Comparison of ENCODE assay signal across 20 cellular contexts in the genomic region with DNA sequence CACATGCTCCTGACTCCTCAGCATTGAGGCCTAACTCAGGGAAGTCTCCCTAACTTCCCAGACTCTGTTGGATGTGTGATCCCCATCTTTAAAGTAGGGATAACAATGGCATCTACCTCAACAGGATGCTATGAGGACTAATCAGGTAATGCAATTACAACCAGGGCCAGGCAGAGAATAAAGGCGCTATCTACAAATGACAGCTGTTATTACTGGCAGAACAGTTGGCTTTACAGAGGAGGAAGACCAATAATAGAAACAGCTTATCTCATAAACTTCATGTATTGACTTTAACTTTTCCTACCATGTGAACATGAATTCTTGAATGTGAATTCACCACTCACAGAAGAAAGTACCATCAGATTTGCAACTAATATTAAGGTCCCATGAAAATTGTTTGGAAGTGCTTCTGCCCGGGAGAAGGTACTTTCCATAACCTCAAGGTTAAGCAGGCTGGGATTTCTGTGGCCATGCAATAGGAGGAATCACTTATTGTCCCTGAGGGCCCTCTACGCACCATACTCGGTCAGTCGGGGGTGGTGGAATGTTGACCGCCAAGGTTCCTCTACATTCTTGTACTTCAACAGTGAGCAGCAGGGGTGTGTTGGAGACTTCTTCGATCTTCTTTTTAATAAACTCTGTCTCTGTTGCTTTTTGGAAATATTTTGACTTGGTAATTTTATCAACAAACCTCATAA. TPM values are rescaled to one million over a fixed set of nuclear protein-coding genes. Genes with fewer than 3 reads are reported as not detected.
DNase-seq lines count a peak whose midpoint lies in the region; ATAC-seq and TF ChIP-seq lines count a peak whose summit lies in the region.
"Had no signal": no experiment of that assay in that cellular context is flagged by ENCODE, and none has a peak within 500 bp of the region (broad histone marks: within the 10 kb centered on the region; RNA-seq: fewer than 3 reads in every experiment).

No MANE protein-coding gene starts in this region.

- DNase-seq in MCF 10A (ENCODE audit: unreplicated experiment), result no peak
- no peak for DNase-seq in mammary epithelial cell
- peak; percentile 37 for DNase-seq in endodermal cell
- no peak for DNase-seq in upper lobe of right lung
- no peak for DNase-seq in vagina (ENCODE audit: extremely low spot score in 2 of 2)
- no peak for DNase-seq in activated gamma-delta T cell treated with Interleukin-2 at 50 U/mL for 16 hours
- no peak for DNase-seq in C1 segment of cervical spinal cord (lab: John Stamatoyannopoulos, UW)
- DNase-seq: activated naive CD8-positive, alpha-beta T cell treated with anti-CD3 and anti-CD28 coated beads, Interleukin-2, amount 10 ng/mL, durations not matched to agents 7 days and 5 days; BE2C; brain microvascular endothelial cell; esophagus squamous epithelium; NCI-H1092; NCI-H510A treated with DMSO at 0.1 percent for 48 hours; SJCRH30; stimulated activated naive CD8-positive, alpha-beta T cell treated with anti-CD3 and anti-CD28 coated beads, Interleukin-15, Interleukin-2, amounts not matched to agents 100 U/mL and 50 U/mL, for 24 hours; T-helper 2 cell had no signal

- H3K36me3 ChIP-seq in mammary epithelial cell (ENCODE audit: insufficient read depth, low read length) (peaks cover 17% of the 10 kb centered on the region), endodermal cell (ENCODE audit: control insufficient read depth, insufficient read depth, low read length) (peaks cover 15% of the 10 kb centered on the region), upper lobe of right lung (peaks cover 25% of the 10 kb centered on the region), vagina (peaks cover 0 to 10% of the 10 kb centered on the region in 2 donors)
- H3K36me3 ChIP-seq: brain microvascular endothelial cell had no signal

- H3K4me3 Mint-ChIP-seq in MCF 10A (ENCODE audit: unreplicated experiment) (no peak overlapping the region), endodermal cell (no peak overlapping the region), nephron (peak overlapping the region in 1 of 3 experiments; percentile 38)
- H3K4me3 Mint-ChIP-seq: activated naive CD8-positive, alpha-beta T cell treated with anti-CD3 and anti-CD28 coated beads, Interleukin-2, amount 10 ng/mL, durations not matched to agents 7 days and 5 days; activated T-helper 17 cell treated with anti-CD3 and anti-CD28 coated beads, Interleukin-2, amount 50 U/mL, for 72 hours; GM23338 had no signal

- H3K4me3 ChIP-seq in mammary epithelial cell (replicated peaks in 1 of 3; ENCODE audit: insufficient read depth in 1 of 3, low read depth in 2 of 3, low read length in 3 of 3), result no peak overlapping the region
- no peak overlapping the region for H3K4me3 ChIP-seq in endodermal cell (ENCODE audit: low read length)
- H3K4me3 ChIP-seq in upper lobe of right lung, result no peak overlapping the region
- no peak overlapping the region for H3K4me3 ChIP-seq in vagina
- H3K4me3 ChIP-seq: esophagus squamous epithelium, GM23338, SJCRH30 had no signal

- 47% methylated on average over 7 of the region's 7 CpGs for WGBS in mammary epithelial cell (ENCODE audit: low coverage, missing lambda C conversion rate)
- 93 to 94% methylated on average over 5 to 7 of the region's 7 CpGs for WGBS in endodermal cell (ENCODE audit: insufficient coverage in 1 of 2, insufficient read length in 1 of 2), 2 experiments

- no peak for ATAC-seq in upper lobe of right lung
- ATAC-seq: activated CD4-positive, CD25-positive, alpha-beta regulatory T cell treated with anti-CD3 and anti-CD28 coated beads, Interleukin-2, amount 50 U/mL, for 24 hours; activated T-helper 17 cell treated with anti-CD3 and anti-CD28 coated beads, Interleukin-2, amount 50 U/mL, for 72 hours; GM23338; stimulated activated naive CD8-positive, alpha-beta T cell treated with anti-CD3 and anti-CD28 coated beads, Interleukin-15, Interleukin-2, amounts not matched to agents 100 U/mL and 50 U/mL, for 24 hours had no signal

- H3K79me2 ChIP-seq in mammary epithelial cell (ENCODE audit: insufficient read depth, low read length), result no peaks in the 10 kb centered on the region

- H3K27me3 ChIP-seq in mammary epithelial cell (ENCODE audit: insufficient read depth, low read length) (no peaks in the 10 kb centered on the region), endodermal cell (ENCODE audit: control insufficient read depth, insufficient read depth, low read length, poor library complexity, severe bottlenecking) (no peaks in the 10 kb centered on the region), upper lobe of right lung (no peaks in the 10 kb centered on the region), vagina (no peaks in the 10 kb centered on the region)
- H3K27me3 ChIP-seq: BE2C, brain microvascular endothelial cell, esophagus squamous epithelium, SJCRH30 had no signal

- peaks cover 33% of the 10 kb centered on the region for H3K36me3 Mint-ChIP-seq in MCF 10A (ENCODE audit: insufficient read depth, unreplicated experiment)
- peaks cover 26% of the 10 kb centered on the region for H3K36me3 Mint-ChIP-seq in endodermal cell (ENCODE audit: low read depth)
- H3K36me3 Mint-ChIP-seq in nephron (ENCODE audit: low read depth), result peaks cover 45% of the 10 kb centered on the region

- H4K20me1 ChIP-seq in mammary epithelial cell (ENCODE audit: insufficient read depth, low read length), result no peaks in the 10 kb centered on the region

- no peak overlapping the region for H3K27ac ChIP-seq in mammary epithelial cell (ENCODE audit: insufficient read depth, low read depth, low read length)
- no peak overlapping the region for H3K27ac ChIP-seq in endodermal cell (ENCODE audit: low read depth, low read length)
- peak overlapping the region; percentile 25 for H3K27ac ChIP-seq in upper lobe of right lung
- H3K27ac ChIP-seq in vagina, result no peak overlapping the region
- H3K27ac ChIP-seq: brain microvascular endothelial cell, SJCRH30 had no signal

- in situ Hi-C loops in mammary epithelial cell (cut with MboI; ENCODE audit: low sequenced_read_pairs in 2 of 2), result loop anchor here in 1 of 2 donors (25.0 kb wide), 1 partner anchor 135 kb away; no protein-coding TSS in a partner anchor

- H3K4me1 Mint-ChIP-seq in MCF 10A (ENCODE audit: insufficient read depth, unreplicated experiment), result peaks cover 13% of the 10 kb centered on the region
- peaks cover 8% of the 10 kb centered on the region for H3K4me1 Mint-ChIP-seq in endodermal cell
- peaks cover 71% of the 10 kb centered on the region for H3K4me1 Mint-ChIP-seq in nephron

- no peak for TF ChIP-seq CTCF in MCF 10A (IDR thresholded peaks at IDR 0.05; ENCODE audit: unreplicated experiment)
- no peak for TF ChIP-seq CTCF in mammary epithelial cell (conservative IDR thresholded peaks at IDR 0.05 in 1 of 2, IDR thresholded peaks at IDR 0.05 in 1 of 2; ENCODE audit: extremely low read depth in 1 of 2, insufficient read depth in 1 of 2, low read depth in 1 of 2, low read length in 2 of 2)
- no peak for TF ChIP-seq CTCF in endodermal cell (conservative IDR thresholded peaks at IDR 0.05)
- no peak for TF ChIP-seq CTCF in nephron (IDR thresholded peaks at IDR 0.05; ENCODE audit: unreplicated experiment in 3 of 3)
- TF ChIP-seq CTCF in upper lobe of right lung (IDR thresholded peaks at IDR 0.05), result no peak
- no peak for TF ChIP-seq CTCF in vagina (IDR thresholded peaks at IDR 0.05)

- H3K4me1 ChIP-seq in mammary epithelial cell (ENCODE audit: insufficient read depth, low read length), result peaks cover 16% of the 10 kb centered on the region
- peaks cover 1% of the 10 kb centered on the region for H3K4me1 ChIP-seq in endodermal cell (ENCODE audit: control insufficient read depth, insufficient read depth, low read length)
- peaks cover 68% of the 10 kb centered on the region for H3K4me1 ChIP-seq in upper lobe of right lung
- peaks cover 42% of the 10 kb centered on the region for H3K4me1 ChIP-seq in vagina

- no peaks in the 10 kb centered on the region for H3K9me3 Mint-ChIP-seq in MCF 10A (ENCODE audit: unreplicated experiment)
- H3K9me3 Mint-ChIP-seq in endodermal cell, result no peaks in the 10 kb centered on the region
- no peaks in the 10 kb centered on the region for H3K9me3 Mint-ChIP-seq in nephron
- H3K9me3 Mint-ChIP-seq: activated naive CD8-positive, alpha-beta T cell treated with anti-CD3 and anti-CD28 coated beads, Interleukin-2, amount 10 ng/mL, durations not matched to agents 7 days and 5 days; activated T-helper 17 cell treated with anti-CD3 and anti-CD28 coated beads, Interleukin-2, amount 50 U/mL, for 72 hours; GM23338 had no signal

- intact Hi-C loops in MCF 10A (cut with micrococcal nuclease), result no loop called here
- intact Hi-C loops in mammary epithelial cell (cut with micrococcal nuclease), result no loop called here
- intact Hi-C loops in upper lobe of right lung (cut with DNase I), result no loop called here
- intact Hi-C loops in vagina (cut with DNase I), result no loop called here

- no peak overlapping the region for H3K4me2 ChIP-seq in mammary epithelial cell (ENCODE audit: insufficient read depth, low read depth, low read length)
- H3K4me2 ChIP-seq: GM23338 had no signal

- H3K9ac ChIP-seq in mammary epithelial cell (ENCODE audit: insufficient read depth, low read length), result no peak overlapping the region
- H3K9ac ChIP-seq in endodermal cell (ENCODE audit: extremely low read depth, low read length, poor library complexity, severe bottlenecking), result no peak overlapping the region

- H3K27me3 Mint-ChIP-seq in MCF 10A (ENCODE audit: insufficient read depth, unreplicated experiment) (no peaks in the 10 kb centered on the region), endodermal cell (ENCODE audit: insufficient read depth) (no peaks in the 10 kb centered on the region), nephron (ENCODE audit: low read depth) (no peaks in the 10 kb centered on the region)
- H3K27me3 Mint-ChIP-seq: activated naive CD8-positive, alpha-beta T cell treated with anti-CD3 and anti-CD28 coated beads, Interleukin-2, amount 10 ng/mL, durations not matched to agents 7 days and 5 days; activated T-helper 17 cell treated with anti-CD3 and anti-CD28 coated beads, Interleukin-2, amount 50 U/mL, for 72 hours had no signal

- CTCF ChIA-PET in MCF 10A (lab: Yijun Ruan, JAX), result interaction anchor here (0.9 kb wide), 2 partner anchors 12 to 130 kb away, joined by 3 read pairs; no protein-coding TSS in a partner anchor
- CTCF ChIA-PET in mammary epithelial cell (lab: Charles Lee; ENCODE audit: low non-redundant PET), result no interaction called here

- dilution Hi-C loops in mammary epithelial cell (cut with HindIII; ENCODE audit: low sequenced_read_pairs), result no loop called here

- TF ChIP-seq POLR2A in vagina (IDR thresholded peaks at IDR 0.05), result no peak

- POLR2A ChIA-PET in MCF 10A (lab: Yijun Ruan, JAX), result interaction anchor here (0.6 to 1.3 kb wide), 3 partner anchors 45 to 129 kb away, joined by 3 to 4 read pairs (median 3); no protein-coding TSS in a partner anchor

- no peaks in the 10 kb centered on the region for H3K9me3 ChIP-seq in mammary epithelial cell (replicated peaks; ENCODE audit: insufficient read depth, low read length)
- H3K9me3 ChIP-seq in endodermal cell (ENCODE audit: control insufficient read depth, low read length), result no peaks in the 10 kb centered on the region
- no peaks in the 10 kb centered on the region for H3K9me3 ChIP-seq in upper lobe of right lung
- H3K9me3 ChIP-seq in vagina, result no peaks in the 10 kb centered on the region
- H3K9me3 ChIP-seq: BE2C, esophagus squamous epithelium, SJCRH30 had no signal

- BruUV-seq in MCF 10A (replicated peaks; lab: Mats Ljungman, UMichigan) (no TSS peak), mammary epithelial cell (replicated peaks; lab: Mats Ljungman, UMichigan) (no TSS peak)

- peak overlapping the region; percentile 40 for H3K27ac Mint-ChIP-seq in MCF 10A (ENCODE audit: low read depth, unreplicated experiment)
- no peak overlapping the region for H3K27ac Mint-ChIP-seq in endodermal cell
- peak overlapping the region in 2 of 3 experiments; percentile 84 to 99 for H3K27ac Mint-ChIP-seq in nephron
- H3K27ac Mint-ChIP-seq: activated naive CD8-positive, alpha-beta T cell treated with anti-CD3 and anti-CD28 coated beads, Interleukin-2, amount 10 ng/mL, durations not matched to agents 7 days and 5 days; GM23338 had no signal

- H2AFZ ChIP-seq in mammary epithelial cell (ENCODE audit: low read depth, low read length), result no peak overlapping the region
- H2AFZ ChIP-seq: GM23338 had no signal

RNA-seq across cellular contexts. Expression of a gene that starts 22.6 kb away (rescaled TPM):
- total RNA-seq in MCF 10A (2022) (79.5 and 87.0 TPM in 2 replicates), mammary epithelial cell (10 to 100 TPM; 18.8 to 36.8 TPM), endodermal cell (10 to 100 TPM in 1 of 2 donors, 1 to 10 TPM in 1; 9.0 to 13.7 TPM), upper lobe of right lung (52.6 TPM), vagina (31.4 TPM)
- polyA plus RNA-seq in mammary epithelial cell, result 5.3 TPM
- polyA minus RNA-seq in mammary epithelial cell, result 3.7 TPM
- 3.0 TPM for polyA plus RNA-seq in endodermal cell (2013, experiment 1 of 2)
- 3.6 TPM for polyA plus RNA-seq in endodermal cell (2013, experiment 2 of 2)
